23 cellular contexts compared by ENCODE assay signal in genomic region chr14:33899723-33900341, GRCh38.
"Had no signal": no experiment of that assay in that cellular context is flagged by ENCODE, and none has a peak within 500 bp of the region (broad histone marks: within the 10 kb centered on the region; RNA-seq: fewer than 3 reads in every experiment).

No MANE protein-coding gene starts in this region.

- ATAC-seq: esophagus mucosa; heart left ventricle; left lung; lower lobe of right lung; pancreas; right cardiac atrium; stimulated activated memory B cell treated with anti-CD40 and anti-IgM and Interleukin-4, amounts not matched to agents 10 μg/mL and 1 μg/mL and 100 μg/mL, for 72 hours had no signal

- H3K27me3 Mint-ChIP-seq: memory B cell; progenitor cell of endocrine pancreas; stimulated activated memory B cell treated with anti-CD40 and anti-IgM and Interleukin-4, amounts not matched to agents 10 μg/mL and 1 μg/mL and 100 μg/mL, for 72 hours; stimulated activated naive CD8-positive, alpha-beta T cell treated with anti-CD3 and anti-CD28 coated beads, Interleukin-15, Interleukin-2, amounts not matched to agents 100 ng/mL and 50 ng/mL, for 24 hours had no signal

- H3K4me1 Mint-ChIP-seq: memory B cell; mesothelial cell of epicardium; naive B cell; nephron; stimulated activated memory B cell treated with anti-CD40 and anti-IgM and Interleukin-4, amounts not matched to agents 10 μg/mL and 1 μg/mL and 100 μg/mL, for 72 hours had no signal

- H3K27ac Mint-ChIP-seq: memory B cell; mesothelial cell of epicardium; naive B cell; nephron; progenitor cell of endocrine pancreas; stimulated activated memory B cell treated with anti-CD40 and anti-IgM and Interleukin-4, amounts not matched to agents 10 μg/mL and 1 μg/mL and 100 μg/mL, for 72 hours; stimulated activated naive CD8-positive, alpha-beta T cell treated with anti-CD3 and anti-CD28 coated beads, Interleukin-15, Interleukin-2, amounts not matched to agents 100 ng/mL and 50 ng/mL, for 24 hours had no signal

- H3K4me1 ChIP-seq: left lung, lower lobe of right lung, pancreas, tibial artery, upper lobe of left lung, vagina had no signal

- H3K4me3 Mint-ChIP-seq: memory B cell; mesothelial cell of epicardium; naive B cell; nephron; stimulated activated memory B cell treated with anti-CD40 and anti-IgM and Interleukin-4, amounts not matched to agents 10 μg/mL and 1 μg/mL and 100 μg/mL, for 72 hours; stimulated activated naive CD8-positive, alpha-beta T cell treated with anti-CD3 and anti-CD28 coated beads, Interleukin-15, Interleukin-2, amounts not matched to agents 100 ng/mL and 50 ng/mL, for 24 hours had no signal

- DNase-seq: cortex of kidney; dorsolateral prefrontal cortex; effector CD8-positive, alpha-beta T cell; heart left ventricle; hippocampal formation; kidney glomerular epithelial cell; left lung; lower lobe of right lung; naive B cell; occipital lobe; pancreas; stimulated activated CD4-positive, alpha-beta T cell treated with anti-CD3 and anti-CD28 coated beads, Interleukin-4, amount 100 ng/mL, for 1 hour; tibial artery; upper lobe of left lung had no signal

- H3K36me3 Mint-ChIP-seq: memory B cell; naive B cell; stimulated activated memory B cell treated with anti-CD40 and anti-IgM and Interleukin-4, amounts not matched to agents 10 μg/mL and 1 μg/mL and 100 μg/mL, for 72 hours had no signal

- H3K27me3 ChIP-seq: dorsolateral prefrontal cortex, heart left ventricle, left lung, pancreas, upper lobe of left lung, vagina had no signal

- FAIRE-seq: pancreas had no signal

- H3K27ac ChIP-seq: dorsolateral prefrontal cortex, heart left ventricle, left lung, lower lobe of right lung, pancreas, tibial artery, upper lobe of left lung, vagina had no signal

- H3K9me3 ChIP-seq: pancreas, tibial artery, upper lobe of left lung, vagina had no signal

- H3K4me3 ChIP-seq: dorsolateral prefrontal cortex, heart left ventricle, left lung, lower lobe of right lung, pancreas, tibial artery, upper lobe of left lung, vagina had no signal

- H3K36me3 ChIP-seq: heart left ventricle, left lung, lower lobe of right lung, pancreas, tibial artery, upper lobe of left lung, vagina had no signal
